ENCODE assay signal across 8 cellular contexts in the genomic region with DNA sequence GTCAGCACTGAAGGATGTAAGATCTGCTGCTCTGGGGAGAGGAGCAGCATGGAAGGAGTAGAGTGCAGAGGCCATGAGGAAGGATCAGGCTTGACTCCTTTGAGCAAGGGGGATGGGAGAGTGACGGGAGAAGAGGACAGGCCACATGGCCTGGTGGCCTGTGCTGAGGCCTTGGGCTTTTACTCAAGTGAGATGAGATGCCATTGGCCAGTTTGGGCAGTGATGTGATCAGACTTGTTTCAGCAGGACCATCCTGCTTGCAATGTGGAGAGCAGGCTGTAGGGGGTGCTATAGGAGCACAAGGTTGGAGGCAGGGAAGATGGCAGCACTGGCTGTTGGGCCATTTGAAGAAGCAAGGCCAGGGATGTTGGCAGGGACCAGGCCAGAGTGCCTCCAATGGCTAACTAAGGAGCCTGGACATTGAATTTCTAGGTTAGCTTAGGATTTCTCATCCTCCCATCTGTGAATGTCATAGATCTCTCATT. TPM values are rescaled to one million over a fixed set of nuclear protein-coding genes. Genes with fewer than 3 reads are reported as not detected.
DNase-seq lines count a peak whose midpoint lies in the region; ATAC-seq and TF ChIP-seq lines count a peak whose summit lies in the region.

No MANE protein-coding gene starts in this region.

- no peak for ATAC-seq in PC-3
- peak; percentile 46 to 63 for ATAC-seq in activated naive CD4-positive, alpha-beta T cell treated with anti-CD3 and anti-CD28 coated beads, Interleukin-2, amount 50 U/mL, for 72 hours
- ATAC-seq in left colon = peak; percentile 48
- ATAC-seq in HG03342 (IDR thresholded peaks at IDR 0.05; ENCODE audit: unreplicated experiment) = no peak

- CTCF ChIA-PET in PC-3 (lab: Charles Lee) = no interaction called here

- DNase-seq in activated gamma-delta T cell treated with Interleukin-2 at 50 U/mL for 16 hours (peak; percentile 39), activated gamma-delta T cell (lab: John Stamatoyannopoulos, UW) (no peak), PC-3 (peak; percentile 32), left colon (peak in 1 of 2 donors; percentile 30), caudate nucleus (lab: John Stamatoyannopoulos, UW) (no peak), GM19240 (ENCODE audit: insufficient read length, low spot score) (no peak)
- peak in 1 of 2 donors; percentile 81 for DNase-seq in activated naive CD4-positive, alpha-beta T cell treated with anti-CD3 and anti-CD28 coated beads, Interleukin-2, amount 50 U/mL, for 72 hours (ENCODE audit: low spot score in 2 of 2)

- H3F3A ChIP-seq in PC-3 (ENCODE audit: low read length, unreplicated experiment) = no peaks in the 10 kb centered on the region

- H3K36me3 Mint-ChIP-seq in activated naive CD4-positive, alpha-beta T cell treated with anti-CD3 and anti-CD28 coated beads, Interleukin-2, amount 50 U/mL, for 72 hours = no peaks in the 10 kb centered on the region

- no peaks in the 10 kb centered on the region for H4K20me1 ChIP-seq in PC-3 (ENCODE audit: low read length)

- no peaks in the 10 kb centered on the region for H3K9me3 ChIP-seq in PC-3 (ENCODE audit: low read length)

- no peaks in the 10 kb centered on the region for H3K9me3 Mint-ChIP-seq in activated naive CD4-positive, alpha-beta T cell treated with anti-CD3 and anti-CD28 coated beads, Interleukin-2, amount 50 U/mL, for 72 hours

- peak; percentile 48 for TF ChIP-seq CTCF in PC-3 (conservative IDR thresholded peaks at IDR 0.05; ENCODE audit: low read depth, low read length)

- no TSS peak for BruUV-seq in PC-3 (replicated peaks; lab: Mats Ljungman, UMichigan)

- POLR2A ChIA-PET in PC-3 (lab: Charles Lee; ENCODE audit: unreplicated experiment) = no interaction called here

- no peak overlapping the region for H3K27ac ChIP-seq in PC-3 (ENCODE audit: low read length)
- no peak overlapping the region for H3K27ac ChIP-seq in caudate nucleus (ENCODE audit: low read depth, low read length)

- H2AFZ ChIP-seq in PC-3 (ENCODE audit: low read length) = no peak overlapping the region

- H3K4me1 ChIP-seq in PC-3 (ENCODE audit: insufficient read depth, low read length) = no peaks in the 10 kb centered on the region

- no peaks in the 10 kb centered on the region; the same call in 1 of the 2 replicates for H3K36me3 ChIP-seq in PC-3 (ENCODE audit: low read depth, low read length)

- peak overlapping the region in 1 of 2 donors; percentile 58 for H3K27ac Mint-ChIP-seq in activated naive CD4-positive, alpha-beta T cell treated with anti-CD3 and anti-CD28 coated beads, Interleukin-2, amount 50 U/mL, for 72 hours

- H3K4me2 ChIP-seq in PC-3 (ENCODE audit: low read length) = no peak overlapping the region

- no peaks in the 10 kb centered on the region for H3K9me2 ChIP-seq in PC-3 (replicated peaks; ENCODE audit: low read length)

- intact Hi-C loops in PC-3 (cut with micrococcal nuclease) (no loop called here), left colon (cut with DNase I, micrococcal nuclease) (no loop called here)

- no peaks in the 10 kb centered on the region for H3K27me3 ChIP-seq in PC-3 (ENCODE audit: low read length)

- H3K9ac ChIP-seq in PC-3 (ENCODE audit: low read length) = no peak overlapping the region

- H3K79me2 ChIP-seq in PC-3 (ENCODE audit: low read length) = no peaks in the 10 kb centered on the region

- no peak overlapping the region for H3K4me3 ChIP-seq in PC-3 (ENCODE audit: low read length)

RNA-seq across cellular contexts. Expression of gene FGF23, which starts 23.6 kb away (rescaled TPM):
- total RNA-seq in PC-3 (2014; rRNA removed) = not detected in 2 replicates
- not detected for total RNA-seq in activated naive CD4-positive, alpha-beta T cell treated with anti-CD3 and anti-CD28 coated beads, Interleukin-2, amount 50 U/mL, for 72 hours
- not detected for total RNA-seq in left colon

RNA-seq across cellular contexts. Expression of gene TIGAR, which starts 34.9 kb away (rescaled TPM):
- total RNA-seq in PC-3 (2014; rRNA removed) (3.7 and 4.6 TPM in 2 replicates), left colon (10 to 100 TPM; 13.0 to 14.4 TPM)
- total RNA-seq in activated naive CD4-positive, alpha-beta T cell treated with anti-CD3 and anti-CD28 coated beads, Interleukin-2, amount 50 U/mL, for 72 hours = 10 to 100 TPM in 1 of 2 donors, 1 to 10 TPM in 1; 3.8 to 17.0 TPM

Comparison
In these comparisons a context has a peak if more than half of its experiments do, and no peak if none do; other contexts are left out.
1. DNase-seq: peak in activated gamma-delta T cell treated with Interleukin-2 at 50 U/mL for 16 hours (single experiment) and PC-3 (single experiment); none in activated gamma-delta T cell (single experiment), caudate nucleus (0 of 61) and GM19240 (single experiment).
2. ATAC-seq: peak in activated naive CD4-positive, alpha-beta T cell treated with anti-CD3 and anti-CD28 coated beads, Interleukin-2, amount 50 U/mL, for 72 hours (2 of 2) and left colon (single experiment); none in PC-3 (single experiment) and HG03342 (single experiment).